14 cellular contexts compared by ENCODE assay signal in the genomic region with DNA sequence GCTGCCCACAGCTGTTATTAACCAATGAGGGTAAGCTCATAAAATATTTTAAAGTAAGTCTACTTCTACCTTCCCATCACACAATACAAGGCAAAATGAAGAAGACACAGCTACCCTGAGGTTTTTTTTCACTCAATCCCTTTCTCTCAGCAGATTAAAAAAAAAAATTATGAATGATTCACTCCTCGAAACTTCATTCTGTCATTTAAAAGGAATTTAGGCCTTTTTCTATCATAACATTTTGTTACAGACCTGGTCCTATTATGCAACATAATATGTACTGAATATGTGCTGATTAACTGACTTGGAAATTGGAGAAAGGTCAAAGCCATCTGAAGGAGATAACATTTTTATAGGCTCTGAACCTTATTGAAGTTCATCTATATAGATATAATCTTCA.
DNase-seq lines count a peak whose midpoint lies in the region; ATAC-seq, FAIRE-seq and TF ChIP-seq lines count a peak whose summit lies in the region.
"Had no signal": no experiment of that assay in that cellular context is flagged by ENCODE, and none has a peak within 500 bp of the region (broad histone marks: within the 10 kb centered on the region; RNA-seq: fewer than 3 reads in every experiment).

No MANE protein-coding gene starts in this region.

- CTCF ChIA-PET in AG04449 (lab: Yijun Ruan, JAX), result no interaction called here

- DNase-seq in AG04449 (ENCODE audit: low read depth, low spot score) (peak; percentile 33), HTR-8/SVneo (ENCODE audit: insufficient read length, low spot score) (peak; percentile 50), brain microvascular endothelial cell (no peak), iris pigment epithelial cell (ENCODE audit: low read depth) (peak; percentile 83), substantia nigra (lab: John Stamatoyannopoulos, UW) (no peak), Ammon's horn (ENCODE audit: low spot score) (no peak), cortex of kidney (lab: John Stamatoyannopoulos, UW) (no peak)
- DNase-seq: activated CD8-positive, alpha-beta T cell treated with anti-CD3 and anti-CD28 coated beads for 36 hours; activated naive CD4-positive, alpha-beta T cell treated with anti-CD3 and anti-CD28 coated beads, Interleukin-2, amount 10 ng/mL, durations not matched to agents 7 days and 5 days; dermis blood vessel endothelial cell; NCI-H2029 treated with DMSO at 0.1 percent for 48 hours; T-helper 9 cell; upper lobe of left lung had no signal

- in situ Hi-C loops in brain microvascular endothelial cell (cut with HindIII; ENCODE audit: low pct_ligation_motif_present, low sequenced_read_pairs), result no loop called here

- POLR2A ChIA-PET in AG04449 (lab: Yijun Ruan, JAX), result no interaction called here

- no peak for FAIRE-seq in HTR-8/SVneo (lab: Jason Lieb, UNC)

- H3K27me3 ChIP-seq in brain microvascular endothelial cell (replicated peaks), result no peaks in the 10 kb centered on the region
- H3K27me3 ChIP-seq: upper lobe of left lung had no signal

- H3K4me3 ChIP-seq in AG04449 (ENCODE audit: low read depth, low read length) (no peak overlapping the region), brain microvascular endothelial cell (ENCODE audit: low read depth, low read length) (no peak overlapping the region)
- H3K4me3 ChIP-seq: upper lobe of left lung had no signal

- H3K27ac ChIP-seq in brain microvascular endothelial cell (peak overlapping the region; percentile 49), substantia nigra (ENCODE audit: low read depth, low read length, poor library complexity, severe bottlenecking) (no peak overlapping the region)
- H3K27ac ChIP-seq: upper lobe of left lung had no signal

- H3K36me3 ChIP-seq in brain microvascular endothelial cell (replicated peaks), result no peaks in the 10 kb centered on the region
- H3K36me3 ChIP-seq: upper lobe of left lung had no signal

- no peak for ATAC-seq in HG03378 (IDR thresholded peaks at IDR 0.05; ENCODE audit: unreplicated experiment)
- ATAC-seq: activated CD8-positive, alpha-beta T cell treated with anti-CD3 and anti-CD28 coated beads for 36 hours had no signal

- TF ChIP-seq CTCF in AG04449 (IDR thresholded peaks at IDR 0.05; ENCODE audit: insufficient read depth, low read length, missing control alignments) (no peak), brain microvascular endothelial cell (IDR thresholded peaks at IDR 0.05; ENCODE audit: low read depth, low read length, missing control alignments) (no peak)

Comparison
In these comparisons a context has a peak if more than half of its experiments do, and no peak if none do; other contexts are left out.
1. DNase-seq: peak in AG04449 (single experiment), HTR-8/SVneo (single experiment) and iris pigment epithelial cell (single experiment); none in brain microvascular endothelial cell (single experiment), substantia nigra (0 of 49), Ammon's horn (single experiment) and cortex of kidney (single experiment).